Comparison of ENCODE assay signal across 20 cellular contexts in the genomic region with DNA sequence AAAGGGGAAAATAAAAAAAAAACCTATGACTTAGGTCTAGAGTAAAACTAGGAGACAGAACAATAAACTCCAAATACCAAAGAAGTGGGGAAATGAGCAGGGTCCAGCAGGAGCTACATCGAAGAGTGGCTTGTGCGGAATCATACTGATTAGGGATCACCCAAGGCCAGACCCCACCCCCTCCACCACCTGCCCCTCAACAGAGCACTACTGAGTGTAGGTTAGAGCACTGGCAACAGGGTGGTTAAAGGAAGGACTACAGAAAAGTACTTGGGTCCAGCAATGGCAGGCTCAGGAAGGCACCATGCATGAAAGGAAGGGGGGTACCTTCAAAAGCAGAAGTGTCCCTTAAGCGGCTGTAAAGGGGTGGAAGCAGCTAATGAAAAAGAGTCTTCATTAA.
A peak's percentile ranks its signal among the peaks of the same experiment; 100 is the strongest.
DNase-seq lines count a peak whose midpoint lies in the region; ATAC-seq and TF ChIP-seq lines count a peak whose summit lies in the region.
"Had no signal": no experiment of that assay in that cellular context is flagged by ENCODE, and none has a peak within 500 bp of the region (broad histone marks: within the 10 kb centered on the region; RNA-seq: fewer than 3 reads in every experiment).

No MANE protein-coding gene starts in this region.

- H3K79me2 ChIP-seq in GM23338 (replicated peaks; ENCODE audit: insufficient read depth) (peaks cover 27% of the 10 kb centered on the region), trophoblast cell (ENCODE audit: control insufficient read depth, insufficient read depth, low read length, poor library complexity) (peaks cover 2% of the 10 kb centered on the region), osteoblast (ENCODE audit: insufficient read depth, low read length) (peaks cover 20% of the 10 kb centered on the region)

- H3K4me3 Mint-ChIP-seq in GM23338 (no peak overlapping the region), endodermal cell (no peak overlapping the region)
- no peak overlapping the region for H3K4me3 Mint-ChIP-seq in activated T-helper 1 cell treated with anti-CD3 and anti-CD28 coated beads, Interleukin-12 subunit alpha, Interleukin-12 subunit beta, Interleukin-2, Interleukin-4 antibody, amounts not matched to agents 30 ng/mL and 10 ng/mL and 1 ng/mL, durations not matched to agents 14 hours and 24 hours and 36 hours
- H3K4me3 Mint-ChIP-seq: CD4-positive, alpha-beta memory T cell had no signal

- H3K9ac ChIP-seq in endodermal cell (ENCODE audit: extremely low read depth, low read length, poor library complexity, severe bottlenecking) (no peak overlapping the region), trophoblast cell (ENCODE audit: low read length) (no peak overlapping the region)

- peak overlapping the region; percentile 17 for H3K18ac ChIP-seq in trophoblast cell (ENCODE audit: low read length)

- peaks cover 5% of the 10 kb centered on the region for H3K79me1 ChIP-seq in trophoblast cell (ENCODE audit: low read length)

- H2AFZ ChIP-seq in GM23338 (no peak overlapping the region), trophoblast cell (ENCODE audit: insufficient read depth, low read length, poor library complexity) (no peak overlapping the region), osteoblast (ENCODE audit: low read length) (no peak overlapping the region)

- no peak overlapping the region for H4K8ac ChIP-seq in trophoblast cell (ENCODE audit: low read depth, low read length)

- no peak for TF ChIP-seq CTCF in GM23338 (conservative IDR thresholded peaks at IDR 0.05; ENCODE audit: low read depth in 2 of 2)
- TF ChIP-seq CTCF in endodermal cell (conservative IDR thresholded peaks at IDR 0.05): no peak
- no peak for TF ChIP-seq CTCF in osteoblast (IDR thresholded peaks at IDR 0.05; ENCODE audit: extremely low read depth, low read depth, low read length)

- peaks cover 29% of the 10 kb centered on the region; the same call in 2 of the 3 replicates for H3K36me3 Mint-ChIP-seq in GM23338 (ENCODE audit: low read depth)
- H3K36me3 Mint-ChIP-seq in endodermal cell (ENCODE audit: low read depth): peaks cover 32% of the 10 kb centered on the region
- H3K36me3 Mint-ChIP-seq in activated T-helper 1 cell treated with anti-CD3 and anti-CD28 coated beads, Interleukin-12 subunit alpha, Interleukin-12 subunit beta, Interleukin-2, Interleukin-4 antibody, amounts not matched to agents 30 ng/mL and 10 ng/mL and 1 ng/mL, durations not matched to agents 14 hours and 24 hours and 36 hours (ENCODE audit: low read depth): peaks cover 49% of the 10 kb centered on the region

- no peak overlapping the region for H3K4me3 ChIP-seq in GM23338
- H3K4me3 ChIP-seq in endodermal cell (ENCODE audit: low read length): no peak overlapping the region
- no peak overlapping the region for H3K4me3 ChIP-seq in trophoblast cell (ENCODE audit: low read depth, low read length)
- no peak overlapping the region for H3K4me3 ChIP-seq in osteoblast (ENCODE audit: insufficient read depth, low read length)

- H4K20me1 ChIP-seq in GM23338 (replicated peaks; ENCODE audit: insufficient read depth) (no peaks in the 10 kb centered on the region; the same call in 1 of the 2 replicates), osteoblast (ENCODE audit: insufficient read depth, low read length) (peaks cover 2% of the 10 kb centered on the region)

- no peaks in the 10 kb centered on the region for H3K9me3 ChIP-seq in endodermal cell (ENCODE audit: control insufficient read depth, low read length)
- H3K9me3 ChIP-seq in trophoblast cell (ENCODE audit: insufficient read depth, low read depth, low read length): no peaks in the 10 kb centered on the region
- H3K9me3 ChIP-seq in osteoblast (ENCODE audit: low read depth, low read length): no peaks in the 10 kb centered on the region

- no peaks in the 10 kb centered on the region for H3K27me3 Mint-ChIP-seq in GM23338 (ENCODE audit: insufficient read depth, low read depth, poor library complexity)
- no peaks in the 10 kb centered on the region for H3K27me3 Mint-ChIP-seq in endodermal cell (ENCODE audit: insufficient read depth)
- H3K27me3 Mint-ChIP-seq in activated T-helper 1 cell treated with anti-CD3 and anti-CD28 coated beads, Interleukin-12 subunit alpha, Interleukin-12 subunit beta, Interleukin-2, Interleukin-4 antibody, amounts not matched to agents 30 ng/mL and 10 ng/mL and 1 ng/mL, durations not matched to agents 14 hours and 24 hours and 36 hours (ENCODE audit: insufficient read depth): no peaks in the 10 kb centered on the region
- H3K27me3 Mint-ChIP-seq: CD4-positive, alpha-beta memory T cell had no signal

- WGBS in endodermal cell (ENCODE audit: insufficient coverage in 1 of 2, insufficient read length in 1 of 2), 2 experiments: 93% methylated on average over 3 of the region's 3 CpGs; no CpG with 5 or more reads in 1 of the 2 experiments
- WGBS in trophoblast cell (ENCODE audit: extremely low coverage, insufficient coverage, insufficient read length): no CpG with 5 or more reads among the region's 3 CpGs

- ATAC-seq in GM23338 (peak; percentile 81), GM21786 (IDR thresholded peaks at IDR 0.05; ENCODE audit: unreplicated experiment) (no peak), GM18498 (IDR thresholded peaks at IDR 0.05; ENCODE audit: unreplicated experiment) (no peak)
- ATAC-seq: HCT116 had no signal

- H3K14ac ChIP-seq in trophoblast cell (ENCODE audit: low read length): no peak overlapping the region

- H2AK5ac ChIP-seq in trophoblast cell (ENCODE audit: low read length): no peak overlapping the region

- no peak overlapping the region for H3K27ac ChIP-seq in GM23338 (ENCODE audit: low read depth)
- H3K27ac ChIP-seq in endodermal cell (ENCODE audit: low read depth, low read length): no peak overlapping the region
- H3K27ac ChIP-seq in trophoblast cell (ENCODE audit: low read depth, low read length): peak overlapping the region; percentile 39
- H3K27ac ChIP-seq in osteoblast (ENCODE audit: low read depth, low read length): no peak overlapping the region
- H3K27ac ChIP-seq: HL-60 had no signal

- no peak overlapping the region for H3K23ac ChIP-seq in trophoblast cell (ENCODE audit: low read length)

- H2BK12ac ChIP-seq in trophoblast cell (ENCODE audit: low read length): no peak overlapping the region

- H3K27me3 ChIP-seq in GM23338 (ENCODE audit: insufficient read depth) (no peaks in the 10 kb centered on the region), endodermal cell (ENCODE audit: control insufficient read depth, insufficient read depth, low read length, poor library complexity, severe bottlenecking) (no peaks in the 10 kb centered on the region), trophoblast cell (ENCODE audit: insufficient read depth, low read length) (no peaks in the 10 kb centered on the region), osteoblast (ENCODE audit: insufficient read depth, low read length) (no peaks in the 10 kb centered on the region)

- no peak overlapping the region for H4K12ac ChIP-seq in trophoblast cell (ENCODE audit: low read depth, low read length)

- H2BK120ac ChIP-seq in trophoblast cell (ENCODE audit: insufficient read depth, low read length, poor library complexity): peak overlapping the region; percentile 51

- peak overlapping the region; percentile 12; the same call in 1 of the 2 replicates for H3K4me2 ChIP-seq in GM23338
- peak overlapping the region; percentile 47 for H3K4me2 ChIP-seq in trophoblast cell (ENCODE audit: low read length)
- H3K4me2 ChIP-seq in osteoblast (ENCODE audit: insufficient read depth, low read length): no peak overlapping the region

- intact Hi-C loops in activated T-helper 1 cell treated with anti-CD3 and anti-CD28 coated beads, Interleukin-12 subunit alpha, Interleukin-12 subunit beta, Interleukin-2, Interleukin-4 antibody, amounts not matched to agents 30 ng/mL and 10 ng/mL and 1 ng/mL, durations not matched to agents 14 hours and 24 hours and 36 hours (cut with micrococcal nuclease): no loop called here

- peak overlapping the region; percentile 24; the same call in 1 of the 2 replicates for H3K27ac Mint-ChIP-seq in GM23338
- peak overlapping the region; percentile 61 for H3K27ac Mint-ChIP-seq in endodermal cell
- H3K27ac Mint-ChIP-seq in activated T-helper 1 cell treated with anti-CD3 and anti-CD28 coated beads, Interleukin-12 subunit alpha, Interleukin-12 subunit beta, Interleukin-2, Interleukin-4 antibody, amounts not matched to agents 30 ng/mL and 10 ng/mL and 1 ng/mL, durations not matched to agents 14 hours and 24 hours and 36 hours: no peak overlapping the region

- H2BK5ac ChIP-seq in trophoblast cell (ENCODE audit: low read depth, low read length, poor library complexity): peak overlapping the region; percentile 58

- peaks cover 2% of the 10 kb centered on the region; the same call in 1 of the 3 replicates for H3K9me3 Mint-ChIP-seq in GM23338
- no peaks in the 10 kb centered on the region for H3K9me3 Mint-ChIP-seq in endodermal cell
- peaks cover 13% of the 10 kb centered on the region for H3K9me3 Mint-ChIP-seq in activated T-helper 1 cell treated with anti-CD3 and anti-CD28 coated beads, Interleukin-12 subunit alpha, Interleukin-12 subunit beta, Interleukin-2, Interleukin-4 antibody, amounts not matched to agents 30 ng/mL and 10 ng/mL and 1 ng/mL, durations not matched to agents 14 hours and 24 hours and 36 hours

- no peaks in the 10 kb centered on the region for H3F3A ChIP-seq in GM23338 (replicated peaks; ENCODE audit: low read depth)

- 0 out of 2 replicates have a peak, but pooled peaks cover 3% of the 10 kb centered on the region for H3K36me3 ChIP-seq in GM23338 (ENCODE audit: insufficient read depth)
- peaks cover 54% of the 10 kb centered on the region for H3K36me3 ChIP-seq in endodermal cell (ENCODE audit: control insufficient read depth, insufficient read depth, low read length)
- H3K36me3 ChIP-seq in trophoblast cell (ENCODE audit: control insufficient read depth in 1 of 2, insufficient read depth in 2 of 2, low read length in 2 of 2): peaks cover 3 to 5% of the 10 kb centered on the region in 2 experiments
- peaks cover 14% of the 10 kb centered on the region for H3K36me3 ChIP-seq in osteoblast (ENCODE audit: insufficient read depth, low read length)

- H3K4me1 Mint-ChIP-seq in GM23338: peaks cover 48% of the 10 kb centered on the region
- peaks cover 10% of the 10 kb centered on the region for H3K4me1 Mint-ChIP-seq in endodermal cell
- no peaks in the 10 kb centered on the region for H3K4me1 Mint-ChIP-seq in activated T-helper 1 cell treated with anti-CD3 and anti-CD28 coated beads, Interleukin-12 subunit alpha, Interleukin-12 subunit beta, Interleukin-2, Interleukin-4 antibody, amounts not matched to agents 30 ng/mL and 10 ng/mL and 1 ng/mL, durations not matched to agents 14 hours and 24 hours and 36 hours (ENCODE audit: low read depth)

- H3K4ac ChIP-seq in trophoblast cell (ENCODE audit: low read depth, low read length): no peak overlapping the region

- peaks cover 28% of the 10 kb centered on the region for H3K4me1 ChIP-seq in GM23338 (ENCODE audit: insufficient read depth)
- no peaks in the 10 kb centered on the region for H3K4me1 ChIP-seq in endodermal cell (ENCODE audit: control insufficient read depth, insufficient read depth, low read length)
- H3K4me1 ChIP-seq in trophoblast cell (ENCODE audit: control insufficient read depth in 1 of 2, insufficient read depth in 2 of 2, low read length in 2 of 2): peaks cover 7% of the 10 kb centered on the region in 2 experiments
- H3K4me1 ChIP-seq in osteoblast (ENCODE audit: insufficient read depth, low read length): peaks cover 4% of the 10 kb centered on the region

- no peaks in the 10 kb centered on the region for H3K9me2 ChIP-seq in GM23338 (ENCODE audit: insufficient read depth)

- DNase-seq in GM23338 (ENCODE audit: low spot score) (peak; percentile 11), MV-4-11 (lab: John Stamatoyannopoulos, UW) (peak; percentile 14), endodermal cell (no peak), trophoblast cell (no peak), osteoblast (ENCODE audit: insufficient read length, low spot score, missing footprints) (no peak)
- no peak for DNase-seq in activated T-helper 1 cell treated with anti-CD3 and anti-CD28 coated beads, Interleukin-12 subunit alpha, Interleukin-12 subunit beta, Interleukin-2, Interleukin-4 antibody, amounts not matched to agents 30 ng/mL and 10 ng/mL and 1 ng/mL, durations not matched to agents 14 hours and 24 hours and 36 hours (ENCODE audit: low spot score)
- DNase-seq: C1 segment of cervical spinal cord; CD4-positive, alpha-beta memory T cell; DMS 273 treated with DMSO at 0.1 percent for 48 hours; DMS79 treated with DMSO at 0.1 percent for 48 hours; GOT3; NCI-H2029; NCI-H446 treated with DMSO at 0.1 percent for 48 hours; NCI-H526; Right ventricle myocardium superior; RPMI8226 had no signal

- H4K91ac ChIP-seq in trophoblast cell (ENCODE audit: low read depth, low read length): peak overlapping the region; percentile 18

Comparison
In these comparisons a context has a peak if more than half of its experiments do, and no peak if none do; other contexts are left out.
1. DNase-seq: peak in GM23338 (single experiment) and MV-4-11 (single experiment); none in endodermal cell (single experiment), trophoblast cell (0 of 2), activated T-helper 1 cell treated with anti-CD3 and anti-CD28 coated beads, Interleukin-12 subunit alpha, Interleukin-12 subunit beta, Interleukin-2, Interleukin-4 antibody, amounts not matched to agents 30 ng/mL and 10 ng/mL and 1 ng/mL, durations not matched to agents 14 hours and 24 hours and 36 hours (single experiment) and osteoblast (single experiment).